In genomic region chr5:132456553-132457361, GRCh38 we compare ENCODE assay signal across 8 cellular contexts. TPM values are rescaled to one million over a fixed set of nuclear protein-coding genes. Genes with fewer than 3 reads are reported as not detected.
DNase-seq lines count a peak whose midpoint lies in the region; ATAC-seq, FAIRE-seq and TF ChIP-seq lines count a peak whose summit lies in the region.

No MANE protein-coding gene starts in this region.

- FAIRE-seq in GM12892 (lab: Jason Lieb, UNC) = peak; percentile 83

- H3K9me3 ChIP-seq in left lung (no peaks in the 10 kb centered on the region), transverse colon (no peaks in the 10 kb centered on the region)

- no peak for TF ChIP-seq POLR2A in GM12892 (IDR thresholded peaks at IDR 0.05; ENCODE audit: low read depth, low read length)
- peak; percentile 36 for TF ChIP-seq POLR2A in transverse colon (IDR thresholded peaks at IDR 0.05)

- ATAC-seq in HG02759 (IDR thresholded peaks at IDR 0.05; ENCODE audit: unreplicated experiment) (peak; percentile 76), left lung (peak; percentile 57)

- intact Hi-C loops in left lung (cut with DNase I) = no loop called here
- intact Hi-C loops in transverse colon (cut with DNase I; ENCODE audit: low total_unique reads) = no loop called here

- CTCF ChIA-PET in RWPE1 (lab: Yijun Ruan, JAX) = interaction anchor here (1.2 to 1.6 kb wide), 3 partner anchors 9 to 44 kb away, joined by 4 to 10 read pairs (median 5); no protein-coding TSS in a partner anchor

- H3K4me1 ChIP-seq in left lung (peaks cover 43 to 95% of the 10 kb centered on the region in 2 donors), transverse colon (peaks cover 44 to 64% (median 55%) of the 10 kb centered on the region in 4 donors)

- peaks cover 0 to 10% of the 10 kb centered on the region in 2 donors for H3K36me3 ChIP-seq in left lung
- no peaks in the 10 kb centered on the region for H3K36me3 ChIP-seq in transverse colon

- POLR2A ChIA-PET in RWPE1 (lab: Yijun Ruan, JAX; ENCODE audit: low non-redundant PET) = interaction anchor here (0.5 kb wide), 1 partner anchor 352 kb away, joined by 3 read pairs; no protein-coding TSS in a partner anchor

- WGBS in adipose tissue, 3 donors = 49 to 80% (median 59%) methylated on average over 9 of the region's 9 CpGs
- WGBS in transverse colon (ENCODE audit: low coverage in 1 of 2), 2 donors = 5 to 68% methylated on average over 2 to 9 of the region's 9 CpGs

- in situ Hi-C loops in transverse colon (cut with MboI; ENCODE audit: low pct_ligation_motif_present in 1 of 4, low pct_unique_long_range_greater_than_20kb in 1 of 4, low sequenced_read_pairs in 3 of 4) (no loop called here), ACHN (cut with HindIII; ENCODE audit: low pct_ligation_motif_present, low pct_unique_long_range_greater_than_20kb, low sequenced_read_pairs) (no loop called here)

- no peak for TF ChIP-seq EP300 in transverse colon (IDR thresholded peaks at IDR 0.05; ENCODE audit: low read depth)

- no peaks in the 10 kb centered on the region for H3K27me3 ChIP-seq in left lung
- no peaks in the 10 kb centered on the region for H3K27me3 ChIP-seq in transverse colon

- H3K4me3 ChIP-seq in left lung (no peak overlapping the region), transverse colon (no peak overlapping the region)

- DNase-seq in GM12892 (ENCODE audit: insufficient read length) (no peak), RWPE1 (ENCODE audit: low spot score) (no peak), left lung (peak; percentile 82 to 87), transverse colon (peak; percentile 78), ACHN (no peak), retina (no peak)

- H3K27ac ChIP-seq in RWPE1 (peak overlapping the region; percentile 64), adipose tissue (ENCODE audit: low read depth, low read length) (peak overlapping the region; percentile 30), left lung (peak overlapping the region; percentile 88 to 98), transverse colon (peak overlapping the region; percentile 81 to 91 (median 88))

- TF ChIP-seq CTCF in RWPE1 (conservative IDR thresholded peaks at IDR 0.05; ENCODE audit: low read depth) (no peak), left lung (IDR thresholded peaks at IDR 0.05) (no peak), transverse colon (IDR thresholded peaks at IDR 0.05) (no peak)

RNA-seq across cellular contexts. Expression of gene IRF1, which starts 33.8 kb away (rescaled TPM):
- 29.9 TPM for polyA plus RNA-seq in GM12892 (2012; ENCODE audit: missing spikeins)
- polyA plus RNA-seq in adipose tissue = 10 to 100 TPM in 2 of 3 donors, 1 to 10 TPM in 1; 9.1 to 90.5 (median 58.0) TPM
- total RNA-seq in left lung (10 to 100 TPM; 41.4 to 93.3 TPM), transverse colon (10 to 100 TPM; 40.8 to 86.9 (median 65.5) TPM)

Comparison
In these comparisons a context has a peak if more than half of its experiments do, and no peak if none do; other contexts are left out.
1. DNase-seq: peak in left lung (2 of 2) and transverse colon (single experiment); none in GM12892 (single experiment), RWPE1 (single experiment), ACHN (single experiment) and retina (single experiment).
2. H3K27ac ChIP-seq: peak in every context shown above with its lines; median percentile 93 in left lung; 88 in transverse colon; 64 in RWPE1; 30 in adipose tissue.